ENCODE assay signal across 12 cellular contexts in genomic region chr14:68966872-68967301, GRCh38. TPM values are rescaled to one million over a fixed set of nuclear protein-coding genes. Genes with fewer than 3 reads are reported as not detected.
A peak's percentile ranks its signal among the peaks of the same experiment; 100 is the strongest.
DNase-seq lines count a peak whose midpoint lies in the region; ATAC-seq and TF ChIP-seq lines count a peak whose summit lies in the region.
"Had no signal": no experiment of that assay in that cellular context is flagged by ENCODE, and none has a peak within 500 bp of the region (broad histone marks: within the 10 kb centered on the region; RNA-seq: fewer than 3 reads in every experiment).

No MANE protein-coding gene starts in this region.

- peak; percentile 38 for DNase-seq in LHCN-M2 (ENCODE audit: low read depth)
- DNase-seq in breast epithelium (ENCODE audit: low spot score in 2 of 2): no peak
- peak in 1 of 3 donors; percentile 15 for DNase-seq in mucosa of descending colon
- DNase-seq in upper lobe of right lung: no peak
- no peak for DNase-seq in ovary
- DNase-seq in GM10266 (ENCODE audit: extremely low spot score): no peak
- no peak for DNase-seq in DMS53 (lab: John Stamatoyannopoulos, UW)
- DNase-seq: anterior cingulate cortex, Kasumi-1, left lung, NCI-H446 treated with DMSO at 0.1 percent for 48 hours, SW 1271 had no signal

- no peaks in the 10 kb centered on the region for H3K36me3 ChIP-seq in breast epithelium
- H3K36me3 ChIP-seq in mucosa of descending colon (ENCODE audit: low read depth): no peaks in the 10 kb centered on the region
- no peaks in the 10 kb centered on the region for H3K36me3 ChIP-seq in upper lobe of right lung
- H3K36me3 ChIP-seq in ovary: no peaks in the 10 kb centered on the region

- H3K4me1 ChIP-seq in breast epithelium (peaks cover 34 to 84% of the 10 kb centered on the region in 2 donors), mucosa of descending colon (ENCODE audit: low read depth) (peaks cover 71% of the 10 kb centered on the region), upper lobe of right lung (peaks cover 57% of the 10 kb centered on the region), ovary (ENCODE audit: insufficient read depth) (peaks cover 50% of the 10 kb centered on the region)

- TF ChIP-seq POLR2A in breast epithelium (IDR thresholded peaks at IDR 0.05) (no peak), ovary (IDR thresholded peaks at IDR 0.05) (no peak)

- intact Hi-C loops in breast epithelium (cut with DNase I; ENCODE audit: low total_unique reads) (no loop called here), mucosa of descending colon (cut with DNase I, micrococcal nuclease) (loop anchor here in 1 of 2 donors (10.0 kb wide), 1 partner anchor 118 kb away; no protein-coding TSS in a partner anchor), upper lobe of right lung (cut with DNase I) (no loop called here), ovary (cut with DNase I) (no loop called here)

- 58 to 67% (median 66%) methylated on average over 3 of the region's 3 CpGs for WGBS in ovary, 3 donors

- H3K27me3 ChIP-seq in breast epithelium (no peaks in the 10 kb centered on the region), upper lobe of right lung (no peaks in the 10 kb centered on the region), ovary (no peaks in the 10 kb centered on the region)
- H3K27me3 ChIP-seq: left lung had no signal

- no peaks in the 10 kb centered on the region for H3K9me3 ChIP-seq in breast epithelium
- no peaks in the 10 kb centered on the region for H3K9me3 ChIP-seq in mucosa of descending colon
- no peaks in the 10 kb centered on the region for H3K9me3 ChIP-seq in upper lobe of right lung
- no peaks in the 10 kb centered on the region for H3K9me3 ChIP-seq in ovary
- H3K9me3 ChIP-seq: left lung had no signal

- peak; percentile 2 for ATAC-seq in mucosa of descending colon
- peak; percentile 17 for ATAC-seq in upper lobe of right lung
- ATAC-seq: left lung had no signal

- no peak for TF ChIP-seq CTCF in breast epithelium (IDR thresholded peaks at IDR 0.05)
- TF ChIP-seq CTCF in mucosa of descending colon (IDR thresholded peaks at IDR 0.05): no peak
- no peak for TF ChIP-seq CTCF in upper lobe of right lung (IDR thresholded peaks at IDR 0.05)
- TF ChIP-seq CTCF in ovary (IDR thresholded peaks at IDR 0.05): no peak
- TF ChIP-seq CTCF in GM10266 (IDR thresholded peaks at IDR 0.05; ENCODE audit: control insufficient read depth, insufficient read depth, low read depth, missing control alignments): no peak

- H3K4me3 ChIP-seq in breast epithelium (peak overlapping the region in 1 of 3 donors; percentile 35), mucosa of descending colon (no peak overlapping the region), upper lobe of right lung (no peak overlapping the region), ovary (no peak overlapping the region)
- H3K4me3 ChIP-seq: left lung had no signal

- H3K27ac ChIP-seq in breast epithelium: peak overlapping the region; percentile 77 to 99
- H3K27ac ChIP-seq in upper lobe of right lung: no peak overlapping the region
- no peak overlapping the region for H3K27ac ChIP-seq in ovary

- TF ChIP-seq EP300 in ovary (IDR thresholded peaks at IDR 0.05): no peak

RNA-seq across cellular contexts. Expression of gene ACTN1, which starts 12.2 kb away (rescaled TPM):
- total RNA-seq in LHCN-M2 (2014; rRNA removed): 292 and 318 TPM in 2 replicates
- polyA plus RNA-seq in LHCN-M2 (2012): 584 TPM
- 100 to 1,000 TPM in 2 of 3 donors, 10 to 100 TPM in 1; 75.0 to 295 (median 290) TPM for total RNA-seq in breast epithelium
- 100 to 1,000 TPM in 2 of 3 donors, 10 to 100 TPM in 1; 93.7 to 607 (median 128) TPM for total RNA-seq in mucosa of descending colon
- total RNA-seq in upper lobe of right lung: 177 TPM
- 100 to 1,000 TPM in 5 of 7 donors, 10 to 100 TPM in 2; 39.0 to 203 (median 138) TPM for total RNA-seq in ovary
- 100 to 1,000 TPM in 1 of 2 donors, 10 to 100 TPM in 1; 60.3 to 178 TPM for polyA plus RNA-seq in ovary

Comparison
In these comparisons a context has a peak if more than half of its experiments do, and no peak if none do; other contexts are left out.
1. H3K27ac ChIP-seq: peak in breast epithelium (2 of 2); none in upper lobe of right lung (single experiment) and ovary (0 of 2).